In the genomic region with DNA sequence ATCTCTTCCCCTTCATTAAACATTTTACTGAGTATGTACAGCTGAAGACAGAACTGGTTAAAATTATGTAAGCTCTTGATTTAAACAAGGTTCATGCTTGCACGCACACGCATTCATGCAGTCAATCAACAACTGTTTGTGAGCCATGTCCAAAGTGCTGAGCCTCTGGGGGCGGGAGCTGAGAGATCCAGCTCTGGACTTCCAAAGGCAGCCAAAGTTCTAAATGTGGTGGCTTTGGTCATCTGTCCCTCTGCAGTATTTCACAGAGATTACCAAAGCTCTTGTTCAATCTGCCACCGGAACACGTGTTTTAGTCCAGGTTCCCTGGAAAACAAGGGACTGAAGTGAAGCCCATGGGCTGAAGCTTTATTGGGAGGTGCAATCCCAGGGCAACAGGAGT, we compare ENCODE assay signal across 19 cellular contexts. TPM values are rescaled to one million over a fixed set of nuclear protein-coding genes. Genes with fewer than 3 reads are reported as not detected.
A peak's percentile ranks its signal among the peaks of the same experiment; 100 is the strongest.
DNase-seq lines count a peak whose midpoint lies in the region; ATAC-seq and TF ChIP-seq lines count a peak whose summit lies in the region.
"Had no signal": no experiment of that assay in that cellular context is flagged by ENCODE, and none has a peak within 500 bp of the region (broad histone marks: within the 10 kb centered on the region; RNA-seq: fewer than 3 reads in every experiment).

No MANE protein-coding gene starts in this region.

- TF ChIP-seq CTCF in GM23338 (conservative IDR thresholded peaks at IDR 0.05; ENCODE audit: low read depth in 2 of 2) (no peak), psoas muscle (IDR thresholded peaks at IDR 0.05) (no peak), prostate gland (IDR thresholded peaks at IDR 0.05) (no peak)

- TF ChIP-seq POLR2A in prostate gland (IDR thresholded peaks at IDR 0.05), result no peak

- ATAC-seq in GM23338 (no peak), right cardiac atrium (peak; percentile 39 to 53), psoas muscle (peak; percentile 34 to 73 (median 52))
- no peak for ATAC-seq in activated naive CD8-positive, alpha-beta T cell treated with anti-CD3 and anti-CD28 coated beads, Interleukin-2, amount 50 U/mL, for 24 hours

- intact Hi-C loops in right cardiac atrium (cut with DNase I), result no loop called here
- intact Hi-C loops in psoas muscle (cut with DNase I), result no loop called here
- intact Hi-C loops in prostate gland (cut with DNase I), result no loop called here

- H3K9me3 Mint-ChIP-seq in GM23338, result peaks cover 2% of the 10 kb centered on the region; the same call in 1 of the 3 replicates
- H3K9me3 Mint-ChIP-seq in activated naive CD8-positive, alpha-beta T cell treated with anti-CD3 and anti-CD28 coated beads, Interleukin-2, amount 50 U/mL, for 24 hours, result no peaks in the 10 kb centered on the region
- H3K9me3 Mint-ChIP-seq: CD4-positive, alpha-beta T cell had no signal

- in situ Hi-C loops in GM23248 (cut with MboI), result no loop called here

- H3K4me3 Mint-ChIP-seq in GM23338, result no peak overlapping the region
- no peak overlapping the region for H3K4me3 Mint-ChIP-seq in activated naive CD8-positive, alpha-beta T cell treated with anti-CD3 and anti-CD28 coated beads, Interleukin-2, amount 50 U/mL, for 24 hours
- H3K4me3 Mint-ChIP-seq: CD4-positive, alpha-beta T cell had no signal

- H3K4me3 ChIP-seq in GM23338, result no peak overlapping the region
- H3K4me3 ChIP-seq in right cardiac atrium (ENCODE audit: low read length), result no peak overlapping the region
- no peak overlapping the region for H3K4me3 ChIP-seq in psoas muscle
- H3K4me3 ChIP-seq in prostate gland, result no peak overlapping the region
- H3K4me3 ChIP-seq in GM23248, result no peak overlapping the region
- H3K4me3 ChIP-seq: A549, SJCRH30 had no signal

- WGBS in right cardiac atrium, result 55% methylated on average over 5 of the region's 5 CpGs
- 44 to 80% (median 55%) methylated on average over 5 of the region's 5 CpGs for WGBS in psoas muscle, 3 donors
- WGBS in prostate gland, result 85% methylated on average over 5 of the region's 5 CpGs
- 53 to 60% methylated on average over 5 of the region's 5 CpGs for WGBS in GM23248 (ENCODE audit: low coverage in 1 of 2, low lambda C conversion rate in 2 of 2, missing lambda C conversion rate in 2 of 2), 2 experiments

- H3K27ac Mint-ChIP-seq in GM23338, result no peak overlapping the region
- H3K27ac Mint-ChIP-seq in activated naive CD8-positive, alpha-beta T cell treated with anti-CD3 and anti-CD28 coated beads, Interleukin-2, amount 50 U/mL, for 24 hours, result no peak overlapping the region
- H3K27ac Mint-ChIP-seq: CD4-positive, alpha-beta T cell had no signal

- H3K27ac ChIP-seq in GM23338 (ENCODE audit: low read depth), result no peak overlapping the region
- peak overlapping the region; percentile 23 for H3K27ac ChIP-seq in cingulate gyrus (ENCODE audit: low read depth, low read length)
- H3K27ac ChIP-seq in right cardiac atrium (ENCODE audit: low read length), result no peak overlapping the region
- no peak overlapping the region for H3K27ac ChIP-seq in psoas muscle
- H3K27ac ChIP-seq in prostate gland, result no peak overlapping the region
- H3K27ac ChIP-seq in GM23248, result no peak overlapping the region
- H3K27ac ChIP-seq: SJCRH30 had no signal

- no peaks in the 10 kb centered on the region for H3K36me3 Mint-ChIP-seq in GM23338 (ENCODE audit: low read depth)
- no peaks in the 10 kb centered on the region for H3K36me3 Mint-ChIP-seq in activated naive CD8-positive, alpha-beta T cell treated with anti-CD3 and anti-CD28 coated beads, Interleukin-2, amount 50 U/mL, for 24 hours (ENCODE audit: low read depth)

- DNase-seq in GM23338 (ENCODE audit: low spot score) (no peak), right cardiac atrium (no peak), psoas muscle (no peak), prostate gland (ENCODE audit: low spot score) (no peak), dermis blood vessel endothelial cell (no peak), GM23248 (no peak)
- DNase-seq in activated naive CD8-positive, alpha-beta T cell treated with anti-CD3 and anti-CD28 coated beads, Interleukin-2, amount 50 U/mL, for 24 hours, result no peak
- DNase-seq: CD4-positive, alpha-beta T cell; DMS153; GDM1; NCI-H1417; NCI-H187 treated with DMSO at 0.1 percent for 48 hours; NCI-H345; NCI-H524 treated with DMSO at 0.1 percent for 48 hours; RPMI8226; SJCRH30 had no signal

- no peak overlapping the region for H3K9ac ChIP-seq in GM23248

- H4K20me1 ChIP-seq in GM23338 (replicated peaks; ENCODE audit: insufficient read depth) (no peaks in the 10 kb centered on the region), GM23248 (ENCODE audit: insufficient read depth) (no peaks in the 10 kb centered on the region)

- H3K36me3 ChIP-seq in GM23338 (ENCODE audit: insufficient read depth) (no peaks in the 10 kb centered on the region), psoas muscle (ENCODE audit: insufficient read depth in 1 of 2, low read depth in 1 of 2) (no peaks in the 10 kb centered on the region), prostate gland (no peaks in the 10 kb centered on the region), GM23248 (ENCODE audit: low read depth) (no peaks in the 10 kb centered on the region)
- H3K36me3 ChIP-seq: SJCRH30 had no signal

- H3K27me3 Mint-ChIP-seq in GM23338 (ENCODE audit: insufficient read depth, low read depth, poor library complexity), result peaks cover 5% of the 10 kb centered on the region
- peaks cover 9% of the 10 kb centered on the region for H3K27me3 Mint-ChIP-seq in activated naive CD8-positive, alpha-beta T cell treated with anti-CD3 and anti-CD28 coated beads, Interleukin-2, amount 50 U/mL, for 24 hours

- H3F3A ChIP-seq in GM23338 (replicated peaks; ENCODE audit: low read depth), result no peaks in the 10 kb centered on the region
- no peaks in the 10 kb centered on the region for H3F3A ChIP-seq in GM23248 (ENCODE audit: insufficient read depth)

- H2AFZ ChIP-seq in GM23338 (peak overlapping the region; percentile 69; the same call in 1 of the 2 replicates), GM23248 (no peak overlapping the region)

- no peaks in the 10 kb centered on the region for H3K4me1 ChIP-seq in GM23338 (ENCODE audit: insufficient read depth)
- H3K4me1 ChIP-seq in right cardiac atrium (ENCODE audit: control insufficient read depth, insufficient read depth, low read length), result peaks cover 1% of the 10 kb centered on the region
- no peaks in the 10 kb centered on the region for H3K4me1 ChIP-seq in psoas muscle
- no peaks in the 10 kb centered on the region for H3K4me1 ChIP-seq in prostate gland (replicated peaks)
- H3K4me1 ChIP-seq in GM23248 (ENCODE audit: insufficient read depth), result no peaks in the 10 kb centered on the region
- H3K4me1 ChIP-seq: SJCRH30 had no signal

- H3K4me2 ChIP-seq in GM23338 (no peak overlapping the region), GM23248 (ENCODE audit: unreplicated experiment) (no peak overlapping the region)
- H3K4me2 ChIP-seq: A549 had no signal

- H3K79me2 ChIP-seq in GM23338 (replicated peaks; ENCODE audit: insufficient read depth) (no peaks in the 10 kb centered on the region), GM23248 (ENCODE audit: insufficient read depth) (no peaks in the 10 kb centered on the region)

- H3K9me2 ChIP-seq in GM23338 (ENCODE audit: insufficient read depth) (no peaks in the 10 kb centered on the region), GM23248 (ENCODE audit: insufficient read depth) (no peaks in the 10 kb centered on the region)

- H3K4me1 Mint-ChIP-seq in GM23338, result peaks cover 11% of the 10 kb centered on the region
- H3K4me1 Mint-ChIP-seq in activated naive CD8-positive, alpha-beta T cell treated with anti-CD3 and anti-CD28 coated beads, Interleukin-2, amount 50 U/mL, for 24 hours, result no peaks in the 10 kb centered on the region

- H3K27me3 ChIP-seq in GM23338 (ENCODE audit: insufficient read depth) (no peaks in the 10 kb centered on the region), right cardiac atrium (ENCODE audit: control insufficient read depth, insufficient read depth) (no peaks in the 10 kb centered on the region), psoas muscle (ENCODE audit: insufficient read depth in 3 of 3, low read length in 2 of 3) (no peaks in the 10 kb centered on the region), prostate gland (replicated peaks; ENCODE audit: insufficient read depth) (no peaks in the 10 kb centered on the region), GM23248 (replicated peaks; ENCODE audit: insufficient read depth) (peaks cover 40% of the 10 kb centered on the region)

- H3K9me3 ChIP-seq in right cardiac atrium (ENCODE audit: control insufficient read depth, low read length) (no peaks in the 10 kb centered on the region), psoas muscle (no peaks in the 10 kb centered on the region), prostate gland (no peaks in the 10 kb centered on the region), GM23248 (ENCODE audit: low read depth) (no peaks in the 10 kb centered on the region)
- H3K9me3 ChIP-seq: A549, Caco-2, SJCRH30 had no signal

TF ChIP-seq in GM23338, 12 proteins besides CTCF, POLR2A, EP300 and RAD21 (continues in another document):
- no peak for TF ChIP-seq ZNF114 (CRISPR knock-in tag; IDR thresholded peaks at IDR 0.05)

RNA-seq across cellular contexts. Expression of a gene that starts 52.4 kb away (rescaled TPM):
- 128 and 170 TPM in 2 replicates for total RNA-seq in GM23338 (2014; rRNA removed; shearing (Covaris generic))
- 313 and 361 TPM in 2 replicates for polyA plus RNA-seq in GM23338 (2016; fragmentation: Nextera tagmentation; extraction: Ambion mirVana)
- total RNA-seq in right cardiac atrium, result 10 to 100 TPM; 23.4 to 33.6 (median 27.7) TPM
- polyA plus RNA-seq in right cardiac atrium, result 37.3 TPM
- total RNA-seq in psoas muscle, result 10 to 100 TPM; 14.8 to 42.3 (median 28.0) TPM
- polyA plus RNA-seq in psoas muscle, result 100 to 1,000 TPM in 1 of 3 donors, 10 to 100 TPM in 2; 34.9 to 126 (median 73.6) TPM
- 10 to 100 TPM; 23.6 to 55.3 TPM for total RNA-seq in prostate gland
- 13.3 and 22.9 TPM in 2 replicates for total RNA-seq in dermis blood vessel endothelial cell
- 29.3 and 35.2 TPM in 2 replicates for total RNA-seq in GM23248 (2014; rRNA removed; shearing (Covaris generic))
- 67.7 and 70.4 TPM in 2 replicates for polyA plus RNA-seq in GM23248 (2016; fragmentation: Nextera tagmentation; extraction: Ambion mirVana)

Comparison
In these comparisons a context has a peak if more than half of its experiments do, and no peak if none do; other contexts are left out.
1. ATAC-seq: peak in right cardiac atrium (2 of 2) and psoas muscle (4 of 4); none in GM23338 (single experiment) and activated naive CD8-positive, alpha-beta T cell treated with anti-CD3 and anti-CD28 coated beads, Interleukin-2, amount 50 U/mL, for 24 hours (single experiment).